13 cellular contexts compared by ENCODE assay signal in genomic region chr11:66101055-66101454, GRCh38. TPM values are rescaled to one million over a fixed set of nuclear protein-coding genes. Genes with fewer than 3 reads are reported as not detected.
A peak's percentile ranks its signal among the peaks of the same experiment; 100 is the strongest.
DNase-seq lines count a peak whose midpoint lies in the region; ATAC-seq, FAIRE-seq and TF ChIP-seq lines count a peak whose summit lies in the region.
"Had no signal": no experiment of that assay in that cellular context is flagged by ENCODE, and none has a peak within 500 bp of the region (broad histone marks: within the 10 kb centered on the region; RNA-seq: fewer than 3 reads in every experiment).

No MANE protein-coding gene starts in this region.

- POLR2A ChIA-PET in A549 (lab: Yijun Ruan, JAX): no interaction called here

- DNase-seq in A549 (ENCODE audit: low read depth in 1 of 2, low spot score in 1 of 2) (no peak), GM12892 (ENCODE audit: insufficient read length) (no peak), HAP-1 (ENCODE audit: low spot score in 2 of 2) (no peak), testis (no peak), endothelial cell (ENCODE audit: low spot score) (no peak)
- DNase-seq: mammary epithelial cell, MG63 had no signal

- no peak overlapping the region for H3K27ac Mint-ChIP-seq in endothelial cell (ENCODE audit: unreplicated experiment)

- H3K9ac ChIP-seq in OCI-LY3 (ENCODE audit: low read length) (no peak overlapping the region), endocrine pancreas (ENCODE audit: control insufficient read depth, insufficient read depth, low read length) (no peak overlapping the region)

- in situ Hi-C loops in HAP-1 (cut with MboI; ENCODE audit: low sequenced_read_pairs): no loop called here

- no peak overlapping the region for H3K4me3 ChIP-seq in A549
- no peak overlapping the region for H3K4me3 ChIP-seq in OCI-LY3 (ENCODE audit: low read length)
- H3K4me3 ChIP-seq in endocrine pancreas (ENCODE audit: control insufficient read depth, insufficient read depth, low read length): peak overlapping the region; percentile 22
- H3K4me3 ChIP-seq in HAP-1: no peak overlapping the region
- H3K4me3 ChIP-seq in testis: no peak overlapping the region
- H3K4me3 ChIP-seq: adrenal gland, MG63, tibial nerve had no signal

- peaks cover 17% of the 10 kb centered on the region for H3K4me1 Mint-ChIP-seq in endothelial cell (ENCODE audit: unreplicated experiment)

- CTCF ChIA-PET in A549 (lab: Yijun Ruan, JAX): interaction anchor here (0.7 to 1.4 kb wide), 3 partner anchors 12 to 33 kb away, joined by 3 to 5 read pairs (median 3); no protein-coding TSS in a partner anchor

- no peak for TF ChIP-seq RAD21 in A549 (conservative IDR thresholded peaks at IDR 0.05 in 1 of 2, IDR thresholded peaks at IDR 0.05 in 1 of 2)

- H3K27ac ChIP-seq in A549: peak overlapping the region; percentile 51 to 72
- H3K27ac ChIP-seq in OCI-LY3 (ENCODE audit: low read length): no peak overlapping the region
- peak overlapping the region in 1 of 2 donors; percentile 15 for H3K27ac ChIP-seq in testis

- TF ChIP-seq EP300 in A549 (IDR thresholded peaks at IDR 0.05): no peak

- TF ChIP-seq POLR2A in A549 (IDR thresholded peaks at IDR 0.05; ENCODE audit: low read length) (no peak), GM12892 (IDR thresholded peaks at IDR 0.05; ENCODE audit: low read depth, low read length) (no peak), testis (IDR thresholded peaks at IDR 0.05) (no peak)

- H3K4me3 Mint-ChIP-seq in endothelial cell (ENCODE audit: unreplicated experiment): no peak overlapping the region

- H3K9me3 Mint-ChIP-seq in endothelial cell (ENCODE audit: unreplicated experiment): no peaks in the 10 kb centered on the region

- peaks cover 1% of the 10 kb centered on the region for H3K27me3 Mint-ChIP-seq in endothelial cell (ENCODE audit: unreplicated experiment)

- H3K4me2 ChIP-seq in A549 (peak overlapping the region; percentile 61), OCI-LY3 (ENCODE audit: low read length) (peak overlapping the region; percentile 2; the same call in 1 of the 2 replicates)

- intact Hi-C loops in testis (cut with DNase I; ENCODE audit: low total_unique reads): no loop called here

- H4K20me1 ChIP-seq in OCI-LY3 (ENCODE audit: insufficient read depth, low read length): no peaks in the 10 kb centered on the region

- H3K36me3 Mint-ChIP-seq in endothelial cell (ENCODE audit: low read depth, unreplicated experiment): peaks cover 4% of the 10 kb centered on the region

- H3K36me3 ChIP-seq in OCI-LY3 (replicated peaks; ENCODE audit: low read depth, low read length) (no peaks in the 10 kb centered on the region), endocrine pancreas (ENCODE audit: control insufficient read depth, insufficient read depth, low read length) (no peaks in the 10 kb centered on the region), HAP-1 (replicated peaks) (no peaks in the 10 kb centered on the region), testis (ENCODE audit: low read depth, missing control alignments) (no peaks in the 10 kb centered on the region)
- H3K36me3 ChIP-seq: adrenal gland, MG63, tibial nerve had no signal

- FAIRE-seq in A549 (lab: Jason Lieb, UNC) (no peak), GM12892 (lab: Jason Lieb, UNC) (peak; percentile 53)

- H3K27me3 ChIP-seq in OCI-LY3 (ENCODE audit: low read depth, low read length) (no peaks in the 10 kb centered on the region), endocrine pancreas (ENCODE audit: control insufficient read depth, insufficient read depth, low read length) (no peaks in the 10 kb centered on the region), HAP-1 (ENCODE audit: low read depth) (no peaks in the 10 kb centered on the region), testis (no peaks in the 10 kb centered on the region)
- H3K27me3 ChIP-seq: adrenal gland, MG63, tibial nerve had no signal

- H3K4me1 ChIP-seq in A549 (peaks cover 62% of the 10 kb centered on the region), OCI-LY3 (ENCODE audit: low read length) (0 out of 2 replicates have a peak, but pooled peaks cover 4% of the 10 kb centered on the region), endocrine pancreas (ENCODE audit: control insufficient read depth, insufficient read depth, low read length) (no peaks in the 10 kb centered on the region), HAP-1 (no peaks in the 10 kb centered on the region), testis (peaks cover 11% of the 10 kb centered on the region)

- ATAC-seq in A549 (no peak), HG03432 (IDR thresholded peaks at IDR 0.05; ENCODE audit: unreplicated experiment) (no peak)
- ATAC-seq: HCT116 had no signal

- TF ChIP-seq CTCF in A549 (IDR thresholded peaks at IDR 0.05): no peak
- TF ChIP-seq CTCF in OCI-LY3 (IDR thresholded peaks at IDR 0.05; ENCODE audit: low read depth, low read length): no peak
- TF ChIP-seq CTCF in testis (IDR thresholded peaks at IDR 0.05): no peak
- no peak for TF ChIP-seq CTCF in endothelial cell (IDR thresholded peaks at IDR 0.05; ENCODE audit: unreplicated experiment)

- no peaks in the 10 kb centered on the region for H3K79me2 ChIP-seq in OCI-LY3 (ENCODE audit: low read length)

- H3K9me3 ChIP-seq in A549 (no peaks in the 10 kb centered on the region), OCI-LY3 (ENCODE audit: insufficient read depth, low read length) (no peaks in the 10 kb centered on the region), endocrine pancreas (ENCODE audit: control insufficient read depth, low read length) (no peaks in the 10 kb centered on the region), HAP-1 (no peaks in the 10 kb centered on the region), testis (no peaks in the 10 kb centered on the region)
- H3K9me3 ChIP-seq: adrenal gland, MG63, tibial nerve had no signal

- 82% methylated on average over 3 of the region's 3 CpGs for WGBS in A549 (ENCODE audit: missing lambda C conversion rate)
- WGBS in testis, 2 donors: 80 to 85% methylated on average over 3 of the region's 3 CpGs

- H2AFZ ChIP-seq in OCI-LY3 (ENCODE audit: low read depth, low read length): no peak overlapping the region

TF ChIP-seq in A549, 52 proteins besides CTCF, POLR2A, EP300 and RAD21:
- TF ChIP-seq EHF (CRISPR knock-in tag; IDR thresholded peaks at IDR 0.05): no peak
- no peak for TF ChIP-seq TFCP2L1 (CRISPR knock-in tag; IDR thresholded peaks at IDR 0.05)
- no peak for TF ChIP-seq USF2 (IDR thresholded peaks at IDR 0.05)

RNA-seq across cellular contexts. Expression of gene PACS1, which starts 31.0 kb away (rescaled TPM):
- polyA plus RNA-seq in A549 (2011; rRNA removed) (48.2 and 71.7 TPM in 2 replicates), A549 (2017; fragmentation: RNase III; extraction: RNeasy Plus Mini Kit Qiagen cat#74134 plus additional on column Dnase treatment) (49.4 to 64.0 TPM (median 59.1 TPM) in 3 replicates), testis (ENCODE audit: insufficient read depth, low read depth, low replicate concordance) (111 TPM)
- 38.2 and 53.4 TPM in 2 replicates for polyA plus RNA-seq in A549 (2012; cell fraction: cytosol; rRNA removed)
- polyA plus RNA-seq in A549 (2012; cell fraction: nucleus; rRNA removed): 68.3 and 74.7 TPM in 2 replicates
- polyA minus RNA-seq in A549 (2011; rRNA and poly(A)+ RNA removed): 175 and 196 TPM in 2 replicates
- 45.4 TPM for polyA plus RNA-seq in GM12892 (2012; ENCODE audit: missing spikeins)
- total RNA-seq in testis (100 to 1,000 TPM; 130 to 131 TPM), endothelial cell (ENCODE audit: unreplicated experiment) (114 TPM)

RNA-seq across cellular contexts. Expression of gene SF3B2, which starts 48.9 kb away (rescaled TPM):
- 107 and 108 TPM in 2 replicates for polyA plus RNA-seq in A549 (2011; rRNA removed)
- polyA plus RNA-seq in A549 (2012; cell fraction: cytosol; rRNA removed): 115 and 117 TPM in 2 replicates
- polyA plus RNA-seq in A549 (2012; cell fraction: nucleus; rRNA removed): 237 and 244 TPM in 2 replicates
- polyA plus RNA-seq in A549 (2017; fragmentation: RNase III; extraction: RNeasy Plus Mini Kit Qiagen cat#74134 plus additional on column Dnase treatment): 169 to 184 TPM (median 182 TPM) in 3 replicates
- polyA minus RNA-seq in A549 (2011; rRNA and poly(A)+ RNA removed): 63.4 and 82.5 TPM in 2 replicates
- 134 TPM for polyA plus RNA-seq in GM12892 (2012; ENCODE audit: missing spikeins)
- total RNA-seq in testis: 100 to 1,000 TPM; 307 to 315 TPM
- 341 TPM for polyA plus RNA-seq in testis (ENCODE audit: insufficient read depth, low read depth, low replicate concordance)
- total RNA-seq in endothelial cell (ENCODE audit: unreplicated experiment): 174 TPM

RNA-seq across cellular contexts. Expression of gene GAL3ST3, which starts 52.1 kb away (rescaled TPM):
- polyA plus RNA-seq in A549 (2011; rRNA removed) (not detected in 2 replicates), A549 (2017; fragmentation: RNase III; extraction: RNeasy Plus Mini Kit Qiagen cat#74134 plus additional on column Dnase treatment) (not detected in 3 replicates), testis (ENCODE audit: insufficient read depth, low read depth, low replicate concordance) (0.84 TPM)
- polyA plus RNA-seq in A549 (2012; cell fraction: cytosol; rRNA removed): not detected in 2 replicates
- polyA plus RNA-seq in A549 (2012; cell fraction: nucleus; rRNA removed): not detected in 2 replicates
- not detected in 2 replicates for polyA minus RNA-seq in A549 (2011; rRNA and poly(A)+ RNA removed)
- not detected for polyA plus RNA-seq in GM12892 (2012; ENCODE audit: missing spikeins)
- total RNA-seq in testis (1 to 10 TPM; 2.0 to 4.0 TPM), endothelial cell (ENCODE audit: unreplicated experiment) (0.87 TPM)
- total RNA-seq: tibial nerve had no signal
- polyA plus RNA-seq: adrenal gland, mammary epithelial cell had no signal
